3 cellular contexts compared by ENCODE assay signal in genomic region chr1:63420746-63421145, GRCh38. TPM values are rescaled to one million over a fixed set of nuclear protein-coding genes. Genes with fewer than 3 reads are reported as not detected.
DNase-seq lines count a peak whose midpoint lies in the region; ATAC-seq, FAIRE-seq and TF ChIP-seq lines count a peak whose summit lies in the region.
"Not testable (repeated sequence)": the region's sequence is repeated elsewhere in the genome, so short reads cannot be mapped to it uniquely, and the experiment has no call there.

No MANE protein-coding gene starts in this region.

- H3K9me3 Mint-ChIP-seq in nephron progenitor cell: not testable (repeated sequence)

- not testable (repeated sequence) for H3K4me1 ChIP-seq in pancreas

- not testable (repeated sequence) for H3K36me3 ChIP-seq in pancreas

- not testable (repeated sequence) for H3K27me3 Mint-ChIP-seq in nephron progenitor cell (ENCODE audit: low read depth, poor library complexity)

- 43 to 50% methylated on average over 1 of the region's 1 CpG for WGBS in pancreas, 2 donors

- DNase-seq in LNCaP clone FGC (ENCODE audit: low read depth): peak; percentile 54
- DNase-seq in nephron progenitor cell, pancreas: not testable (repeated sequence)

- not testable (repeated sequence) for H3K4me1 Mint-ChIP-seq in nephron progenitor cell

- ATAC-seq in pancreas: peak in 3 of 4 donors; percentile 20 to 70 (median 63)

- H3K27ac Mint-ChIP-seq in nephron progenitor cell: peak overlapping the region; percentile 67

- H3K27ac ChIP-seq in pancreas: not testable (repeated sequence)

- H3K9me3 ChIP-seq in pancreas: not testable (repeated sequence)

- H3K4me3 Mint-ChIP-seq in nephron progenitor cell: not testable (repeated sequence)

- not testable (repeated sequence) for FAIRE-seq in pancreas (lab: Jason Lieb, UNC)

- not testable (repeated sequence) for H3K27me3 ChIP-seq in pancreas

- TF ChIP-seq CTCF in LNCaP clone FGC (IDR thresholded peaks at IDR 0.05; ENCODE audit: control insufficient read depth, extremely low read depth, insufficient read depth); nephron progenitor cell (IDR thresholded peaks at IDR 0.05); pancreas (IDR thresholded peaks at IDR 0.05): not testable (repeated sequence)

- H3K36me3 Mint-ChIP-seq in nephron progenitor cell (ENCODE audit: low read depth): peaks cover 19% of the 10 kb centered on the region

- intact Hi-C loops in pancreas (cut with DNase I): not testable (repeated sequence)

- not testable (repeated sequence) for H3K4me3 ChIP-seq in LNCaP clone FGC (ENCODE audit: low read depth, low read length); pancreas

RNA-seq across cellular contexts. Expression of gene ALG6, which starts 53.3 kb away (rescaled TPM):
- 1 to 10 TPM; 3.1 to 8.8 (median 4.4) TPM for total RNA-seq in pancreas
- polyA plus RNA-seq in pancreas: 10 to 100 TPM in 1 of 2 donors, 1 to 10 TPM in 1; 8.7 to 11.5 TPM
